23 cellular contexts compared by ENCODE assay signal in the genomic region with DNA sequence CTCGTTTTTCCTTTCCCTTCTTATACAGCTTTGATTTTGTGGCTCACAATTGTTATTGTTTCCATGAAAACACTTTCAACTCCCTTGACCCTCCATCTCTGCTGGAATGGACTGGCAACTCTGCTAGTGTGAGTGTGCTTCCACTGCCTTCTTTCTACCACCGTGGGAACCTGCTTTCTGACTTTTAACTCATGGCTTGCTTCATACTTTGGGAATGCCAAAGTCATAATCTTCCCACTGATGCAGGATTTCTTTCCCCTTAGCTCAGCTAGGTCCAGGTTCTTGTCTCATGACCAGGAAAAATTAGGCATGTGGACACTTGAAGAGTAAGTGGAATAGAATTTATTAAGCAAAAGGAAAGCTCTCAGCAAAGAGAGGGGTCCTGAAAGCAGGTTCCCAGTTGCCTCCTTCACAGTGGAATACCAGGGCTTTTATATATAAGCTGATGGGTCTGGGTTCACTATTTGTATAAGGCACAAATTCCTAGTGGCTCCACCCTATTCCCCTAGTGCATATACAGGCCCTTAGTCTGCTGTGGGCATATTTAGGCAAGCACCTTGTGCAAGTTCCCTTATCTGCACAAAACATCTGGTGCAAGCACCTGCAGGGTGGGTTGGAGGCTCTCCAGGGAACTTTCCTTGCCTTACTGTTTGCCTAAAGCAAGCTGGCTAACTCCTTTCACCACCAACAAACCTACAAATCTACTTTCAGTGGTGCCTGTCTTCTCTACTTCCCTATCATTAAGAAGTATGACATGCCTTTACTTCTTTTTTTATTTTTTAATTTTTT.
DNase-seq lines count a peak whose midpoint lies in the region; TF ChIP-seq lines count a peak whose summit lies in the region.
"Had no signal": no experiment of that assay in that cellular context is flagged by ENCODE, and none has a peak within 500 bp of the region (broad histone marks: within the 10 kb centered on the region; RNA-seq: fewer than 3 reads in every experiment).

No MANE protein-coding gene starts in this region.

- H2AK5ac ChIP-seq in neuronal stem cell (ENCODE audit: low read depth, low read length) = no peak overlapping the region

- H3K27ac ChIP-seq in prostate gland (no peak overlapping the region), neuronal stem cell (replicated peaks; ENCODE audit: low read length) (no peak overlapping the region)
- H3K27ac ChIP-seq: spleen, testis had no signal

- H3K4me3 ChIP-seq in fibroblast of mammary gland (ENCODE audit: control insufficient read depth, low read depth, low read length) = no peak overlapping the region
- no peak overlapping the region for H3K4me3 ChIP-seq in prostate gland
- H3K4me3 ChIP-seq in neuronal stem cell (ENCODE audit: low read length in 2 of 2) = no peak overlapping the region
- H3K4me3 ChIP-seq: spleen, testis had no signal

- no peaks in the 10 kb centered on the region for H3K36me3 Mint-ChIP-seq in mesothelial cell of epicardium
- H3K36me3 Mint-ChIP-seq: brain; CD14-positive monocyte; naive thymus-derived CD4-positive, alpha-beta T cell; stimulated activated memory B cell treated with anti-CD40 and anti-IgM and Interleukin-4, amounts not matched to agents 10 μg/mL and 1 μg/mL and 100 μg/mL, for 72 hours had no signal

- intact Hi-C loops in prostate gland (cut with DNase I) = no loop called here

- TF ChIP-seq CTCF in fibroblast of mammary gland (conservative IDR thresholded peaks at IDR 0.05; ENCODE audit: control insufficient read depth, insufficient read depth, low read depth, low read length) (no peak), prostate gland (IDR thresholded peaks at IDR 0.05) (no peak), mesothelial cell of epicardium (IDR thresholded peaks at IDR 0.05; ENCODE audit: unreplicated experiment) (no peak)

- H2BK12ac ChIP-seq in neuronal stem cell (ENCODE audit: low read length) = no peak overlapping the region

- no peak overlapping the region for H3K4me3 Mint-ChIP-seq in mesothelial cell of epicardium
- H3K4me3 Mint-ChIP-seq: activated naive CD8-positive, alpha-beta T cell treated with anti-CD3 and anti-CD28 coated beads, Interleukin-2, amount 50 U/mL, for 24 hours; brain; CD14-positive monocyte; naive thymus-derived CD4-positive, alpha-beta T cell; stimulated activated memory B cell treated with anti-CD40 and anti-IgM and Interleukin-4, amounts not matched to agents 10 μg/mL and 1 μg/mL and 100 μg/mL, for 72 hours had no signal

- no peak overlapping the region for H4K91ac ChIP-seq in neuronal stem cell (ENCODE audit: low read depth, low read length, poor library complexity)

- H3K9me3 ChIP-seq in prostate gland (no peaks in the 10 kb centered on the region), neuronal stem cell (replicated peaks in 1 of 2; ENCODE audit: control insufficient read depth in 2 of 2, insufficient read depth in 1 of 2, low read depth in 1 of 2, low read length in 2 of 2) (no peaks in the 10 kb centered on the region)
- H3K9me3 ChIP-seq: spleen, testis had no signal

- H2AFZ ChIP-seq in neuronal stem cell (ENCODE audit: low read length) = no peak overlapping the region

- WGBS in prostate gland = 82% methylated on average over 2 of the region's 2 CpGs
- WGBS in neuronal stem cell (ENCODE audit: extremely low coverage in 2 of 2, insufficient read length in 2 of 2, insufficient replicate concordance in 1 of 2), 2 donors = no CpG with 5 or more reads among the region's 2 CpGs

- H3K79me1 ChIP-seq in neuronal stem cell (ENCODE audit: low read depth, low read length) = no peaks in the 10 kb centered on the region

- H3K27me3 ChIP-seq in prostate gland (replicated peaks; ENCODE audit: insufficient read depth) (no peaks in the 10 kb centered on the region), neuronal stem cell (ENCODE audit: control insufficient read depth in 3 of 3, insufficient read depth in 3 of 3, low read depth in 1 of 3, low read length in 3 of 3) (peaks cover 0 to 2% (median 0%) of the 10 kb centered on the region in 3 experiments)
- H3K27me3 ChIP-seq: spleen, testis had no signal

- no peak overlapping the region for H3K18ac ChIP-seq in neuronal stem cell (ENCODE audit: low read length)

- no peak overlapping the region for H3K14ac ChIP-seq in neuronal stem cell (ENCODE audit: low read length)

- H3K36me3 ChIP-seq in prostate gland (no peaks in the 10 kb centered on the region), neuronal stem cell (replicated peaks in 1 of 2; ENCODE audit: control insufficient read depth in 2 of 2, insufficient read depth in 2 of 2, low read length in 2 of 2) (no peaks in the 10 kb centered on the region)
- H3K36me3 ChIP-seq: spleen had no signal

- no peak overlapping the region for H3K23ac ChIP-seq in neuronal stem cell (ENCODE audit: low read depth, low read length, poor library complexity)

- no peak overlapping the region for H3K9ac ChIP-seq in neuronal stem cell (ENCODE audit: low read depth, low read length, poor library complexity)

- H3K9me3 Mint-ChIP-seq in mesothelial cell of epicardium = peaks cover 5% of the 10 kb centered on the region
- H3K9me3 Mint-ChIP-seq: activated naive CD8-positive, alpha-beta T cell treated with anti-CD3 and anti-CD28 coated beads, Interleukin-2, amount 50 U/mL, for 24 hours; naive thymus-derived CD4-positive, alpha-beta T cell; stimulated activated memory B cell treated with anti-CD40 and anti-IgM and Interleukin-4, amounts not matched to agents 10 μg/mL and 1 μg/mL and 100 μg/mL, for 72 hours had no signal

- no peak overlapping the region for H2BK120ac ChIP-seq in neuronal stem cell (ENCODE audit: low read depth, low read length)

- H3K27ac Mint-ChIP-seq in mesothelial cell of epicardium = no peak overlapping the region
- H3K27ac Mint-ChIP-seq: activated naive CD8-positive, alpha-beta T cell treated with anti-CD3 and anti-CD28 coated beads, Interleukin-2, amount 50 U/mL, for 24 hours; brain; CD14-positive monocyte; naive thymus-derived CD4-positive, alpha-beta T cell; stimulated activated memory B cell treated with anti-CD40 and anti-IgM and Interleukin-4, amounts not matched to agents 10 μg/mL and 1 μg/mL and 100 μg/mL, for 72 hours had no signal

- H3K4me1 Mint-ChIP-seq in mesothelial cell of epicardium = no peaks in the 10 kb centered on the region
- H3K4me1 Mint-ChIP-seq: activated naive CD8-positive, alpha-beta T cell treated with anti-CD3 and anti-CD28 coated beads, Interleukin-2, amount 50 U/mL, for 24 hours; brain; CD14-positive monocyte; stimulated activated memory B cell treated with anti-CD40 and anti-IgM and Interleukin-4, amounts not matched to agents 10 μg/mL and 1 μg/mL and 100 μg/mL, for 72 hours had no signal

- no peaks in the 10 kb centered on the region for H3K27me3 Mint-ChIP-seq in mesothelial cell of epicardium (ENCODE audit: low read depth)

- H3K4ac ChIP-seq in neuronal stem cell (ENCODE audit: low read length) = no peak overlapping the region

- H3K4me1 ChIP-seq in prostate gland (replicated peaks) (no peaks in the 10 kb centered on the region), neuronal stem cell (ENCODE audit: control insufficient read depth in 2 of 2, insufficient read depth in 1 of 2, low read depth in 1 of 2, low read length in 2 of 2) (no peaks in the 10 kb centered on the region)
- H3K4me1 ChIP-seq: spleen, testis had no signal

- peak; percentile 65 for DNase-seq in GF-D8 (lab: John Stamatoyannopoulos, UW)
- peak; percentile 45 for DNase-seq in RPMI7951 (ENCODE audit: low read depth)
- peak; percentile 16 for DNase-seq in fibroblast of mammary gland (ENCODE audit: low read depth)
- peak; percentile 30 for DNase-seq in prostate gland (ENCODE audit: low spot score)
- DNase-seq in mesenteric fat pad (ENCODE audit: low spot score) = no peak
- DNase-seq in DMS 273 (lab: John Stamatoyannopoulos, UW; ENCODE audit: unreplicated experiment) = no peak
- DNase-seq in mesothelial cell of epicardium (ENCODE audit: low spot score in 2 of 2, unreplicated experiment in 2 of 2) = no peak
- DNase-seq in neuronal stem cell (ENCODE audit: low spot score) = no peak
- DNase-seq: activated CD8-positive, alpha-beta memory T cell treated with anti-CD3 and anti-CD28 coated beads for 24 hours; activated gamma-delta T cell treated with Interleukin-2 at 50 U/mL for 16 hours; activated naive CD8-positive, alpha-beta T cell treated with anti-CD3 and anti-CD28 coated beads, Interleukin-2, amount 50 U/mL, for 24 hours; activated T-cell treated with anti-CD3 and anti-CD28 coated beads, Interleukin-2, amount 50 U/mL, for 1 hour; effector CD4-positive, alpha-beta T cell; naive thymus-derived CD4-positive, alpha-beta T cell; NCI-H1694; NCI-H2171 treated with DMSO at 0.1 percent for 48 hours; NCI-H526; spleen; stimulated activated CD4-positive, alpha-beta T cell treated with anti-CD3 and anti-CD28 coated beads, Interleukin-4, amount 100 ng/mL, for 1 hour; testis had no signal

- H2BK5ac ChIP-seq in neuronal stem cell (ENCODE audit: low read length) = no peak overlapping the region

- H2BK15ac ChIP-seq in neuronal stem cell (ENCODE audit: low read length) = no peak overlapping the region

- H4K8ac ChIP-seq in neuronal stem cell (ENCODE audit: low read depth, low read length) = no peak overlapping the region

- no peak overlapping the region for H3K4me2 ChIP-seq in neuronal stem cell (ENCODE audit: insufficient read depth, low read length, poor library complexity, severe bottlenecking)

- TF ChIP-seq POLR2A in prostate gland (IDR thresholded peaks at IDR 0.05) = no peak

Comparison
In these comparisons a context has a peak if more than half of its experiments do, and no peak if none do; other contexts are left out.
1. DNase-seq: peak in GF-D8 (single experiment), RPMI7951 (single experiment), fibroblast of mammary gland (single experiment) and prostate gland (single experiment); none in mesenteric fat pad (single experiment), DMS 273 (single experiment), mesothelial cell of epicardium (0 of 2) and neuronal stem cell (single experiment).